ENCODE assay signal across 21 cellular contexts in the genomic region with DNA sequence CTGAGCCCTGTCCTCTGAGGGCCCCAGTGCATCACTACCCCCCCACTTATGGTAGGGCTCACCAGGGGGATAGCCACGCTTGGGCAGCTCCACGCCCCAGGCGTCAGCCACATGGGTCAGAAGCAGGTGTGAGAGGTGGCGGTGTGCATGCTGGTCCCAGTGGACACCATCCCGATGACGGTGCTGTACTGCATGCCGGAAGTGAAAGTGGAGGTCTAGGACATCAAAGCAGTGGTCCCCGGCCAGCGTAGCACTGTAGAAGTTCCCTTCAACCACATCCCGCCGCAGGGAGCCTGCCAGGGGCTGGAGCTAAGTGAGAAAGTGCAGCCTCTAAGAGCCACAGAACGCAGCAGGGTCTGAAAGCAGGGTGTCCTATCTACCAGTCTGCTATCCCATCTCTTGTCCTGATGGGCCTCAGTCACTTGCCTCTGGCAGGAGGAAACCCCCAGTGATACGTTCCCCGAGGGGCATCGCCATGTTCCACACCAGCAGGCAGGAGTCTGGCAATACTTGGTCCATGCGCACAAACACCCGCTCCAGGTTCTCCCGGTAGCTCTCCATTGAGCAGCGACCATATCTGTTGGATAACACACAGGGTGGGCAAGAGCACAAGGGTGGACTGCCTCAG. TPM values are rescaled to one million over a fixed set of nuclear protein-coding genes. Genes with fewer than 3 reads are reported as not detected.
DNase-seq lines count a peak whose midpoint lies in the region; ATAC-seq and TF ChIP-seq lines count a peak whose summit lies in the region.
"Had no signal": no experiment of that assay in that cellular context is flagged by ENCODE, and none has a peak within 500 bp of the region (broad histone marks: within the 10 kb centered on the region; RNA-seq: fewer than 3 reads in every experiment).

No MANE protein-coding gene starts in this region.

- peaks cover 3% of the 10 kb centered on the region for H3K79me1 ChIP-seq in neuronal stem cell (ENCODE audit: low read depth, low read length)

- no peak overlapping the region for H2AK5ac ChIP-seq in neuronal stem cell (ENCODE audit: low read depth, low read length)

- peak; percentile 46 for DNase-seq in activated CD8-positive, alpha-beta memory T cell treated with anti-CD3 and anti-CD28 coated beads, Interleukin-2, amount 50 U/mL, for 48 hours
- DNase-seq in activated CD8-positive, alpha-beta memory T cell treated with anti-CD3 and anti-CD28 coated beads, Interleukin-2, amount 10 ng/mL, durations not matched to agents 7 days and 5 days, result no peak
- peak; percentile 18 for DNase-seq in GM10248 (ENCODE audit: extremely low spot score)
- no peak for DNase-seq in activated T-helper 2 cell treated with anti-CD3 and anti-CD28 coated beads, Interferon-gamma antibody, Interleukin-2, Interleukin-4, amounts not matched to agents 10 μg/mL and 5 μg/mL and 100 μg/mL, durations not matched to agents 14 hours and 24 hours and 36 hours (ENCODE audit: low spot score)
- no peak for DNase-seq in neuronal stem cell (ENCODE audit: low spot score)
- DNase-seq in aorta, result no peak
- DNase-seq in G401 (ENCODE audit: low spot score), result no peak
- DNase-seq in T1000 (lab: John Stamatoyannopoulos, UW), result no peak
- DNase-seq: activated gamma-delta T cell treated with Interleukin-2 at 50 U/mL for 16 hours; brain microvascular endothelial cell; COR-L47; dorsolateral prefrontal cortex; GDM1; NCI-H146; NCI-H2227 treated with DMSO at 0.1 percent for 48 hours; stimulated activated CD4-positive, alpha-beta T cell treated with anti-CD3 and anti-CD28 coated beads, Interleukin-4, amount 100 ng/mL, for 4 hours; T-helper 9 cell; tibial artery had no signal

- H3K4me3 ChIP-seq in neuronal stem cell (ENCODE audit: low read length in 2 of 2) (no peak overlapping the region), aorta (ENCODE audit: low read length in 2 of 2) (no peak overlapping the region)
- H3K4me3 ChIP-seq: dorsolateral prefrontal cortex, esophagus muscularis mucosa, ovary, tibial artery had no signal

- H3K23ac ChIP-seq in neuronal stem cell (ENCODE audit: low read depth, low read length, poor library complexity), result no peak overlapping the region

- H3K9ac ChIP-seq in neuronal stem cell (ENCODE audit: low read depth, low read length, poor library complexity), result peak overlapping the region; percentile 24

- H3K27me3 ChIP-seq in neuronal stem cell (ENCODE audit: control insufficient read depth in 3 of 3, insufficient read depth in 3 of 3, low read depth in 1 of 3, low read length in 3 of 3), result no peaks in the 10 kb centered on the region
- H3K27me3 ChIP-seq in aorta (ENCODE audit: control insufficient read depth in 1 of 2, insufficient read depth in 2 of 2, low read length in 1 of 2), result no peaks in the 10 kb centered on the region
- H3K27me3 ChIP-seq: brain microvascular endothelial cell, dorsolateral prefrontal cortex, esophagus muscularis mucosa, ovary, tibial artery had no signal

- intact Hi-C loops in activated T-helper 2 cell treated with anti-CD3 and anti-CD28 coated beads, Interferon-gamma antibody, Interleukin-2, Interleukin-4, amounts not matched to agents 10 μg/mL and 5 μg/mL and 100 μg/mL, durations not matched to agents 14 hours and 24 hours and 36 hours (cut with micrococcal nuclease), result no loop called here
- intact Hi-C loops in aorta (cut with DNase I), result loop anchor here in 1 of 2 donors (10.0 kb wide), 1 partner anchor 313 kb away; no protein-coding TSS in a partner anchor

- H3K4me1 Mint-ChIP-seq in activated CD8-positive, alpha-beta memory T cell treated with anti-CD3 and anti-CD28 coated beads, Interleukin-2, amount 10 ng/mL, durations not matched to agents 7 days and 5 days, result peaks cover 13% of the 10 kb centered on the region
- H3K4me1 Mint-ChIP-seq in activated T-helper 2 cell treated with anti-CD3 and anti-CD28 coated beads, Interferon-gamma antibody, Interleukin-2, Interleukin-4, amounts not matched to agents 10 μg/mL and 5 μg/mL and 100 μg/mL, durations not matched to agents 14 hours and 24 hours and 36 hours (ENCODE audit: low read depth), result peaks cover 10% of the 10 kb centered on the region

- H3K4me1 ChIP-seq in neuronal stem cell (ENCODE audit: control insufficient read depth in 2 of 2, insufficient read depth in 1 of 2, low read depth in 1 of 2, low read length in 2 of 2) (peaks cover 7 to 12% of the 10 kb centered on the region in 2 donors), aorta (ENCODE audit: control insufficient read depth in 1 of 2, insufficient read depth in 2 of 2, low read length in 2 of 2) (no peaks in the 10 kb centered on the region)

- H2BK12ac ChIP-seq in neuronal stem cell (ENCODE audit: low read length), result no peak overlapping the region

- H2BK15ac ChIP-seq in neuronal stem cell (ENCODE audit: low read length), result no peak overlapping the region

- H3K36me3 Mint-ChIP-seq in activated CD8-positive, alpha-beta memory T cell treated with anti-CD3 and anti-CD28 coated beads, Interleukin-2, amount 10 ng/mL, durations not matched to agents 7 days and 5 days, result peaks cover 6% of the 10 kb centered on the region
- H3K36me3 Mint-ChIP-seq in activated T-helper 2 cell treated with anti-CD3 and anti-CD28 coated beads, Interferon-gamma antibody, Interleukin-2, Interleukin-4, amounts not matched to agents 10 μg/mL and 5 μg/mL and 100 μg/mL, durations not matched to agents 14 hours and 24 hours and 36 hours (ENCODE audit: low read depth), result peaks cover 15% of the 10 kb centered on the region

- H3K36me3 ChIP-seq in neuronal stem cell (replicated peaks in 1 of 2; ENCODE audit: control insufficient read depth in 2 of 2, insufficient read depth in 2 of 2, low read length in 2 of 2) (peaks cover 13 to 45% of the 10 kb centered on the region in 2 donors), aorta (ENCODE audit: control insufficient read depth in 1 of 2, insufficient read depth in 2 of 2, low read length in 1 of 2) (no peaks in the 10 kb centered on the region)
- H3K36me3 ChIP-seq: ovary had no signal

- no peak overlapping the region for H3K4me2 ChIP-seq in neuronal stem cell (ENCODE audit: insufficient read depth, low read length, poor library complexity, severe bottlenecking)

- H2BK120ac ChIP-seq in neuronal stem cell (ENCODE audit: low read depth, low read length), result no peak overlapping the region

- no peak for ATAC-seq in activated CD8-positive, alpha-beta memory T cell treated with anti-CD3 and anti-CD28 coated beads, Interleukin-2, amount 10 ng/mL, durations not matched to agents 7 days and 5 days
- ATAC-seq in aorta (ENCODE audit: low FRiP score), result no peak

- no peaks in the 10 kb centered on the region for H3K27me3 Mint-ChIP-seq in activated CD8-positive, alpha-beta memory T cell treated with anti-CD3 and anti-CD28 coated beads, Interleukin-2, amount 10 ng/mL, durations not matched to agents 7 days and 5 days
- H3K27me3 Mint-ChIP-seq in activated T-helper 2 cell treated with anti-CD3 and anti-CD28 coated beads, Interferon-gamma antibody, Interleukin-2, Interleukin-4, amounts not matched to agents 10 μg/mL and 5 μg/mL and 100 μg/mL, durations not matched to agents 14 hours and 24 hours and 36 hours (ENCODE audit: low read depth), result no peaks in the 10 kb centered on the region

- no peak overlapping the region for H4K91ac ChIP-seq in neuronal stem cell (ENCODE audit: low read depth, low read length, poor library complexity)

- no peak overlapping the region for H4K8ac ChIP-seq in neuronal stem cell (ENCODE audit: low read depth, low read length)

- H2AFZ ChIP-seq in neuronal stem cell (ENCODE audit: low read length), result no peak overlapping the region

- in situ Hi-C loops in G401 (cut with HindIII; ENCODE audit: low sequenced_read_pairs), result no loop called here

- no peak overlapping the region for H3K27ac Mint-ChIP-seq in activated CD8-positive, alpha-beta memory T cell treated with anti-CD3 and anti-CD28 coated beads, Interleukin-2, amount 10 ng/mL, durations not matched to agents 7 days and 5 days
- H3K27ac Mint-ChIP-seq in activated T-helper 2 cell treated with anti-CD3 and anti-CD28 coated beads, Interferon-gamma antibody, Interleukin-2, Interleukin-4, amounts not matched to agents 10 μg/mL and 5 μg/mL and 100 μg/mL, durations not matched to agents 14 hours and 24 hours and 36 hours, result no peak overlapping the region

- CTCF ChIA-PET in activated CD8-positive, alpha-beta memory T cell treated with anti-CD3 and anti-CD28 coated beads, Interleukin-2, amount 10 ng/mL, durations not matched to agents 7 days and 5 days (lab: Charles Lee), result no interaction called here
- CTCF ChIA-PET in GM10248 (lab: Yijun Ruan, JAX), result interaction anchor here (1.0 to 1.7 kb wide), 4 partner anchors 11 to 85 kb away, joined by 3 to 5 read pairs (median 5); no protein-coding TSS in a partner anchor

- no peaks in the 10 kb centered on the region for H3K9me3 Mint-ChIP-seq in activated CD8-positive, alpha-beta memory T cell treated with anti-CD3 and anti-CD28 coated beads, Interleukin-2, amount 10 ng/mL, durations not matched to agents 7 days and 5 days (ENCODE audit: low read depth)
- H3K9me3 Mint-ChIP-seq in activated T-helper 2 cell treated with anti-CD3 and anti-CD28 coated beads, Interferon-gamma antibody, Interleukin-2, Interleukin-4, amounts not matched to agents 10 μg/mL and 5 μg/mL and 100 μg/mL, durations not matched to agents 14 hours and 24 hours and 36 hours, result peaks cover 3% of the 10 kb centered on the region

- no peak overlapping the region for H3K18ac ChIP-seq in neuronal stem cell (ENCODE audit: low read length)

- no peak overlapping the region for H3K14ac ChIP-seq in neuronal stem cell (ENCODE audit: low read length)

- no peak for TF ChIP-seq CTCF in GM10248 (IDR thresholded peaks at IDR 0.05; ENCODE audit: control extremely low read depth, extremely low read depth, low read depth, missing control alignments)

- H2BK5ac ChIP-seq in neuronal stem cell (ENCODE audit: low read length), result no peak overlapping the region

- POLR2A ChIA-PET in GM10248 (lab: Yijun Ruan, JAX), result interaction anchor here (0.6 kb wide), 1 partner anchor 263 kb away, joined by 6 read pairs; no protein-coding TSS in a partner anchor

- H3K9me3 ChIP-seq in neuronal stem cell (replicated peaks in 1 of 2; ENCODE audit: control insufficient read depth in 2 of 2, insufficient read depth in 1 of 2, low read depth in 1 of 2, low read length in 2 of 2) (peaks cover 0 to 4% of the 10 kb centered on the region in 2 donors), aorta (ENCODE audit: control insufficient read depth, low read length) (no peaks in the 10 kb centered on the region)
- H3K9me3 ChIP-seq: esophagus muscularis mucosa, ovary, tibial artery had no signal

- H3K27ac ChIP-seq in neuronal stem cell (replicated peaks; ENCODE audit: low read length) (no peak overlapping the region), aorta (ENCODE audit: low read depth in 1 of 2, low read length in 2 of 2) (no peak overlapping the region)
- H3K27ac ChIP-seq: brain microvascular endothelial cell, dorsolateral prefrontal cortex, esophagus muscularis mucosa, ovary, tibial artery had no signal

- H3K4ac ChIP-seq in neuronal stem cell (ENCODE audit: low read length), result no peak overlapping the region

- WGBS in neuronal stem cell (ENCODE audit: extremely low coverage in 2 of 2, insufficient read length in 2 of 2, insufficient replicate concordance in 1 of 2), 2 donors, result no CpG with 5 or more reads among the region's 19 CpGs
- 97 to 98% methylated on average over 19 of the region's 19 CpGs for WGBS in aorta, 2 donors

- no peak overlapping the region for H3K4me3 Mint-ChIP-seq in activated CD8-positive, alpha-beta memory T cell treated with anti-CD3 and anti-CD28 coated beads, Interleukin-2, amount 10 ng/mL, durations not matched to agents 7 days and 5 days
- peak overlapping the region; percentile 55 for H3K4me3 Mint-ChIP-seq in activated T-helper 2 cell treated with anti-CD3 and anti-CD28 coated beads, Interferon-gamma antibody, Interleukin-2, Interleukin-4, amounts not matched to agents 10 μg/mL and 5 μg/mL and 100 μg/mL, durations not matched to agents 14 hours and 24 hours and 36 hours (ENCODE audit: low read depth)

RNA-seq across cellular contexts. Expression of a gene that starts 2.2 kb away (rescaled TPM):
- total RNA-seq in activated CD8-positive, alpha-beta memory T cell treated with anti-CD3 and anti-CD28 coated beads, Interleukin-2, amount 10 ng/mL, durations not matched to agents 7 days and 5 days, result 10 to 100 TPM; 21.9 to 30.6 TPM
- total RNA-seq in activated T-helper 2 cell treated with anti-CD3 and anti-CD28 coated beads, Interferon-gamma antibody, Interleukin-2, Interleukin-4, amounts not matched to agents 10 μg/mL and 5 μg/mL and 100 μg/mL, durations not matched to agents 14 hours and 24 hours and 36 hours, result 29.2 and 35.2 TPM in 2 replicates
- polyA plus RNA-seq in neuronal stem cell (2013, experiment 1 of 2), result 61.0 TPM
- polyA plus RNA-seq in neuronal stem cell (2013, experiment 2 of 2), result 61.2 TPM
- 10 to 100 TPM; 28.4 to 50.7 TPM for total RNA-seq in aorta
- polyA plus RNA-seq in aorta, result 100 to 1,000 TPM in 1 of 2 donors, 10 to 100 TPM in 1; 19.2 to 178 TPM
- 25.2 and 45.7 TPM in 2 replicates for total RNA-seq in G401 (2014; rRNA removed; shearing (Covaris generic))

RNA-seq across cellular contexts. Expression of a gene that starts 2.3 kb away (rescaled TPM):
- 10 to 100 TPM; 49.2 to 64.9 TPM for total RNA-seq in activated CD8-positive, alpha-beta memory T cell treated with anti-CD3 and anti-CD28 coated beads, Interleukin-2, amount 10 ng/mL, durations not matched to agents 7 days and 5 days
- total RNA-seq in activated T-helper 2 cell treated with anti-CD3 and anti-CD28 coated beads, Interferon-gamma antibody, Interleukin-2, Interleukin-4, amounts not matched to agents 10 μg/mL and 5 μg/mL and 100 μg/mL, durations not matched to agents 14 hours and 24 hours and 36 hours, result 47.4 and 50.1 TPM in 2 replicates
- 19.8 TPM for polyA plus RNA-seq in neuronal stem cell (2013, experiment 1 of 2)
- 18.6 TPM for polyA plus RNA-seq in neuronal stem cell (2013, experiment 2 of 2)
- 10 to 100 TPM; 29.5 to 51.2 TPM for total RNA-seq in aorta
- polyA plus RNA-seq in aorta, result 100 to 1,000 TPM in 1 of 2 donors, 1 to 10 TPM in 1; 9.1 to 102 TPM
- 41.2 and 45.5 TPM in 2 replicates for total RNA-seq in G401 (2014; rRNA removed; shearing (Covaris generic))

RNA-seq across cellular contexts. Expression of a gene that starts 22.1 kb away (rescaled TPM):
- not detected for total RNA-seq in activated CD8-positive, alpha-beta memory T cell treated with anti-CD3 and anti-CD28 coated beads, Interleukin-2, amount 10 ng/mL, durations not matched to agents 7 days and 5 days
- not detected in 2 replicates for total RNA-seq in activated T-helper 2 cell treated with anti-CD3 and anti-CD28 coated beads, Interferon-gamma antibody, Interleukin-2, Interleukin-4, amounts not matched to agents 10 μg/mL and 5 μg/mL and 100 μg/mL, durations not matched to agents 14 hours and 24 hours and 36 hours
- not detected for polyA plus RNA-seq in neuronal stem cell (2013, experiment 1 of 2)
- not detected for polyA plus RNA-seq in neuronal stem cell (2013, experiment 2 of 2)
- total RNA-seq in aorta, result not detected
- polyA plus RNA-seq in aorta, result not detected
- total RNA-seq in G401 (2014; rRNA removed; shearing (Covaris generic)), result not detected in 2 replicates
- total RNA-seq: dorsolateral prefrontal cortex, esophagus muscularis mucosa, ovary, skeletal muscle tissue had no signal
- polyA plus RNA-seq: ovary had no signal

RNA-seq across cellular contexts. Expression of a gene that starts 23.5 kb away (rescaled TPM):
- not detected for total RNA-seq in activated CD8-positive, alpha-beta memory T cell treated with anti-CD3 and anti-CD28 coated beads, Interleukin-2, amount 10 ng/mL, durations not matched to agents 7 days and 5 days
- not detected in 2 replicates for total RNA-seq in activated T-helper 2 cell treated with anti-CD3 and anti-CD28 coated beads, Interferon-gamma antibody, Interleukin-2, Interleukin-4, amounts not matched to agents 10 μg/mL and 5 μg/mL and 100 μg/mL, durations not matched to agents 14 hours and 24 hours and 36 hours
- not detected for polyA plus RNA-seq in neuronal stem cell (2013, experiment 1 of 2)
- not detected for polyA plus RNA-seq in neuronal stem cell (2013, experiment 2 of 2)
- total RNA-seq in aorta, result not detected
- polyA plus RNA-seq in aorta, result not detected
- not detected in 2 replicates for total RNA-seq in G401 (2014; rRNA removed; shearing (Covaris generic))
- total RNA-seq: dorsolateral prefrontal cortex, esophagus muscularis mucosa, skeletal muscle tissue had no signal
- polyA plus RNA-seq: ovary had no signal

RNA-seq across cellular contexts. Expression of a gene that starts 35.0 kb away (rescaled TPM):
- total RNA-seq in activated CD8-positive, alpha-beta memory T cell treated with anti-CD3 and anti-CD28 coated beads, Interleukin-2, amount 10 ng/mL, durations not matched to agents 7 days and 5 days, result 10 to 100 TPM; 51.5 to 60.7 TPM
- total RNA-seq in activated T-helper 2 cell treated with anti-CD3 and anti-CD28 coated beads, Interferon-gamma antibody, Interleukin-2, Interleukin-4, amounts not matched to agents 10 μg/mL and 5 μg/mL and 100 μg/mL, durations not matched to agents 14 hours and 24 hours and 36 hours, result 92.0 TPM in 2 replicates
- 149 TPM for polyA plus RNA-seq in neuronal stem cell (2013, experiment 1 of 2)
- polyA plus RNA-seq in neuronal stem cell (2013, experiment 2 of 2), result 143 TPM
- total RNA-seq in aorta, result 10 to 100 TPM; 60.2 to 69.7 TPM
- 10 to 100 TPM; 15.9 to 38.7 TPM for polyA plus RNA-seq in aorta
- 45.5 and 83.7 TPM in 2 replicates for total RNA-seq in G401 (2014; rRNA removed; shearing (Covaris generic))

Comparison
In these comparisons a context has a peak if more than half of its experiments do, and no peak if none do; other contexts are left out.
1. DNase-seq: peak in activated CD8-positive, alpha-beta memory T cell treated with anti-CD3 and anti-CD28 coated beads, Interleukin-2, amount 50 U/mL, for 48 hours (single experiment) and GM10248 (single experiment); none in activated CD8-positive, alpha-beta memory T cell treated with anti-CD3 and anti-CD28 coated beads, Interleukin-2, amount 10 ng/mL, durations not matched to agents 7 days and 5 days (single experiment), activated T-helper 2 cell treated with anti-CD3 and anti-CD28 coated beads, Interferon-gamma antibody, Interleukin-2, Interleukin-4, amounts not matched to agents 10 μg/mL and 5 μg/mL and 100 μg/mL, durations not matched to agents 14 hours and 24 hours and 36 hours (single experiment), neuronal stem cell (single experiment), aorta (0 of 2), G401 (single experiment) and T1000 (single experiment).